Comparison of ENCODE assay signal across 1 cellular context in the genomic region with DNA sequence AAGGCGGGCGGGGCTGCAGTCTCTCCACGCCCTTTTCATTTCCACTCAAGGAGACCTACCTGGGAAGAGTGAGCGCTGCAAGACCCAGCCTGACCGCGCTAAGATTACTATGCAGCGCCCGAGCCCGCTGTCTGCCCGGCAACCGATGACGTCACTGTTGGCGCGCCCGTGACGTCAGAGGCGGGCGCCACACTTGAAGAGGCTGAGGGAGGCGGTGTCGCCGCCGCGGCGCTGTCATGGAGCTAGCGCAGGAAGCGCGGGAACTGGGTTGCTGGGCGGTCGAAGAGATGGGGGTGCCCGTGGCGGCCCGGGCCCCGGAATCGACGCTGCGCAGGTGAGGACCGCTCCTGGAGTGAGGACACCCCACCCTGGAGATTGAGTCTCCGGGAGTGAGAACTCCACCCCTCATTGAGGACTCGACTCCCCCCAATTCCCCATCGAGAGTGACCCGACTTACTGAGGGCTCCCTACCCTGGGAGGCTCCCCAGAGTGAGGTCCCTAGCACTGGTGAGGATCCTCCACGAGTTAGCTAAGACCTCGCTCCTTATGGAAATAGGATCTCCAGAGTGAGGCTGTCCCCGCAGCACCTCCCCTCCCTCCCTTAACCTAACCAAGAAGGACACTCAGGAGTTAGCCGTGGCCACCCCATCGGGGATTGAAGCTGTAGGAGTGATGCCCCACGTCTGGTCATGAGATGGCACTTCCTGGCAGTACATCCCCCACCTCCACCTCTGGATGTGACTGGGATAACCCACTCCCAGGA.
TF ChIP-seq lines count a peak whose summit lies in the region.

A gene with protein sequence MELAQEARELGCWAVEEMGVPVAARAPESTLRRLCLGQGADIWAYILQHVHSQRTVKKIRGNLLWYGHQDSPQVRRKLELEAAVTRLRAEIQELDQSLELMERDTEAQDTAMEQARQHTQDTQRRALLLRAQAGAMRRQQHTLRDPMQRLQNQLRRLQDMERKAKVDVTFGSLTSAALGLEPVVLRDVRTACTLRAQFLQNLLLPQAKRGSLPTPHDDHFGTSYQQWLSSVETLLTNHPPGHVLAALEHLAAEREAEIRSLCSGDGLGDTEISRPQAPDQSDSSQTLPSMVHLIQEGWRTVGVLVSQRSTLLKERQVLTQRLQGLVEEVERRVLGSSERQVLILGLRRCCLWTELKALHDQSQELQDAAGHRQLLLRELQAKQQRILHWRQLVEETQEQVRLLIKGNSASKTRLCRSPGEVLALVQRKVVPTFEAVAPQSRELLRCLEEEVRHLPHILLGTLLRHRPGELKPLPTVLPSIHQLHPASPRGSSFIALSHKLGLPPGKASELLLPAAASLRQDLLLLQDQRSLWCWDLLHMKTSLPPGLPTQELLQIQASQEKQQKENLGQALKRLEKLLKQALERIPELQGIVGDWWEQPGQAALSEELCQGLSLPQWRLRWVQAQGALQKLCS (plus strand): TSS at position 177 of the 763 bp plus-strand sequence. CDS start 60 bp downstream, at position 237.

TF ChIP-seq in HEK293, 187 proteins besides CTCF, POLR2A, EP300 and RAD21 (continued from another document):
- TF ChIP-seq HOXA7 (CRISPR knock-in tag; IDR thresholded peaks at IDR 0.05; ENCODE audit: borderline replicate concordance) = no peak
